In the genomic region with DNA sequence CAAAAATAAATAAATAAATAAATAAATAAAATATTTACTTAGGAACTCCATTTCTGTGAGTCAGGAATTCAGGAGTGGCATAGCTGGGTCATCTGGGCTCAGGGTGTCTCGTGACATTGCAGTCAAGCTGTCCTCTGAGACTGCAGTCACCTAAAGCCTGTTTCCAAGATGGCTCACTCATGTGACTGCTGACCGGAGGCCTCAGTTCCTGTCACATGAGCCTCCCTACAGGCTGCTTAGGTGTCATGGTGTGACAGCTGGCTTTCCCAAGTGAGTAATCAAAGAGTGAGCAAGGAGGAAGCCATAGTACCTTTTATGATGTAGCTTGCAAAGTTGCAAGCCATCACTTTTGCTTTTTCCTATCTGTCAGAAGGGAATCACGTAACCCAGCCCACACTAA, we compare ENCODE assay signal across 1 cellular context.
TF ChIP-seq lines count a peak whose summit lies in the region.

No MANE protein-coding gene starts in this region.

TF ChIP-seq in HepG2, 621 proteins besides CTCF, POLR2A, EP300 and RAD21 (continued from another document):
- TF ChIP-seq ZBTB40 (IDR thresholded peaks at IDR 0.05) (no peak), ZBTB40 (CRISPR knock-in tag; IDR thresholded peaks at IDR 0.05) (no peak), KDM5A (IDR thresholded peaks at IDR 0.05; ENCODE audit: borderline replicate concordance, low read length) (no peak), ZNF7 (CRISPR knock-in tag; IDR thresholded peaks at IDR 0.05) (no peak), ERF (CRISPR knock-in tag; IDR thresholded peaks at IDR 0.05) (no peak), ZNF562 (CRISPR knock-in tag; IDR thresholded peaks at IDR 0.05; ENCODE audit: borderline replicate concordance) (no peak), ISX (CRISPR knock-in tag; conservative IDR thresholded peaks at IDR 0.05) (no peak), ZNF607 (CRISPR knock-in tag; IDR thresholded peaks at IDR 0.05; ENCODE audit: borderline replicate concordance) (no peak)
- TF ChIP-seq, protein P1, sequence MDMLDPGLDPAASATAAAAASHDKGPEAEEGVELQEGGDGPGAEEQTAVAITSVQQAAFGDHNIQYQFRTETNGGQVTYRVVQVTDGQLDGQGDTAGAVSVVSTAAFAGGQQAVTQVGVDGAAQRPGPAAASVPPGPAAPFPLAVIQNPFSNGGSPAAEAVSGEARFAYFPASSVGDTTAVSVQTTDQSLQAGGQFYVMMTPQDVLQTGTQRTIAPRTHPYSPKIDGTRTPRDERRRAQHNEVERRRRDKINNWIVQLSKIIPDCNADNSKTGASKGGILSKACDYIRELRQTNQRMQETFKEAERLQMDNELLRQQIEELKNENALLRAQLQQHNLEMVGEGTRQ (IDR thresholded peaks at IDR 0.05; ENCODE audit: low read depth, low read length) = 0 out of 2 replicates have a peak, but pooled peaks have one; percentile 39
- TF ChIP-seq, protein P1 (CRISPR knock-in tag; IDR thresholded peaks at IDR 0.05; ENCODE audit: borderline replicate concordance) = peak; percentile 42; the same call in 1 of the 2 replicates
